Comparison of ENCODE assay signal across 8 cellular contexts in genomic region chr7:115008465-115009114, GRCh38.
DNase-seq lines count a peak whose midpoint lies in the region; ATAC-seq lines count a peak whose summit lies in the region.

No MANE protein-coding gene starts in this region.

- ATAC-seq in HG03135 (IDR thresholded peaks at IDR 0.05; ENCODE audit: unreplicated experiment): peak; percentile 46
- ATAC-seq in activated naive CD8-positive, alpha-beta T cell treated with anti-CD3 and anti-CD28 coated beads, Interleukin-2, amount 50 U/mL, for 24 hours: peak; percentile 53

- H3K4me3 Mint-ChIP-seq in activated naive CD4-positive, alpha-beta T cell treated with anti-CD3 and anti-CD28 coated beads for 36 hours: peak overlapping the region; percentile 20
- H3K4me3 Mint-ChIP-seq in activated naive CD8-positive, alpha-beta T cell treated with anti-CD3 and anti-CD28 coated beads, Interleukin-2, amount 50 U/mL, for 24 hours: peak overlapping the region; percentile 30

- H3K36me3 Mint-ChIP-seq in activated naive CD4-positive, alpha-beta T cell treated with anti-CD3 and anti-CD28 coated beads for 36 hours (ENCODE audit: low read depth): peaks cover 15% of the 10 kb centered on the region
- H3K36me3 Mint-ChIP-seq in activated naive CD8-positive, alpha-beta T cell treated with anti-CD3 and anti-CD28 coated beads, Interleukin-2, amount 50 U/mL, for 24 hours (ENCODE audit: low read depth): peaks cover 22% of the 10 kb centered on the region

- peaks cover 74% of the 10 kb centered on the region for H3K4me1 Mint-ChIP-seq in activated naive CD4-positive, alpha-beta T cell treated with anti-CD3 and anti-CD28 coated beads for 36 hours (ENCODE audit: low read depth)
- peaks cover 56% of the 10 kb centered on the region for H3K4me1 Mint-ChIP-seq in activated naive CD8-positive, alpha-beta T cell treated with anti-CD3 and anti-CD28 coated beads, Interleukin-2, amount 50 U/mL, for 24 hours

- peak; percentile 18 for DNase-seq in activated naive CD4-positive, alpha-beta T cell treated with anti-CD3 and anti-CD28 coated beads for 36 hours
- DNase-seq in activated naive CD4-positive, alpha-beta T cell treated with anti-CD3 and anti-CD28 coated beads, Interleukin-2, amount 50 U/mL, for 16 hours: no peak
- DNase-seq in activated naive CD8-positive, alpha-beta T cell treated with anti-CD3 and anti-CD28 coated beads, Interleukin-2, amount 50 U/mL, for 24 hours: no peak
- peak; percentile 71 for DNase-seq in myocyte (ENCODE audit: low read depth)
- DNase-seq in NCI-H2227 treated with DMSO at 0.1 percent for 48 hours (lab: John Stamatoyannopoulos, UW): no peak
- DNase-seq in SW480 (ENCODE audit: low spot score): no peak
- no peak for DNase-seq in GM19238 (ENCODE audit: insufficient read length, low spot score)

- peak overlapping the region; percentile 74 for H3K27ac Mint-ChIP-seq in activated naive CD4-positive, alpha-beta T cell treated with anti-CD3 and anti-CD28 coated beads for 36 hours
- H3K27ac Mint-ChIP-seq in activated naive CD8-positive, alpha-beta T cell treated with anti-CD3 and anti-CD28 coated beads, Interleukin-2, amount 50 U/mL, for 24 hours: peak overlapping the region; percentile 57

- H3K9me3 Mint-ChIP-seq in activated naive CD4-positive, alpha-beta T cell treated with anti-CD3 and anti-CD28 coated beads for 36 hours: no peaks in the 10 kb centered on the region
- peaks cover 6% of the 10 kb centered on the region for H3K9me3 Mint-ChIP-seq in activated naive CD8-positive, alpha-beta T cell treated with anti-CD3 and anti-CD28 coated beads, Interleukin-2, amount 50 U/mL, for 24 hours

- CTCF ChIA-PET in activated naive CD4-positive, alpha-beta T cell treated with anti-CD3 and anti-CD28 coated beads for 36 hours (lab: Charles Lee): interaction anchor here (0.5 to 1.2 kb wide), 6 partner anchors 10 to 674 kb away, joined by 3 to 5 read pairs (median 3); no protein-coding TSS in a partner anchor

- intact Hi-C loops in activated naive CD4-positive, alpha-beta T cell treated with anti-CD3 and anti-CD28 coated beads for 36 hours (cut with micrococcal nuclease): loop anchor here (1.0 to 2.0 kb wide), 2 partner anchors 9 to 78 kb away; no protein-coding TSS in a partner anchor

- H3K27me3 Mint-ChIP-seq in activated naive CD4-positive, alpha-beta T cell treated with anti-CD3 and anti-CD28 coated beads for 36 hours (ENCODE audit: low read depth): no peaks in the 10 kb centered on the region
- no peaks in the 10 kb centered on the region for H3K27me3 Mint-ChIP-seq in activated naive CD8-positive, alpha-beta T cell treated with anti-CD3 and anti-CD28 coated beads, Interleukin-2, amount 50 U/mL, for 24 hours

Comparison
In these comparisons a context has a peak if more than half of its experiments do, and no peak if none do; other contexts are left out.
1. DNase-seq: peak in activated naive CD4-positive, alpha-beta T cell treated with anti-CD3 and anti-CD28 coated beads for 36 hours (single experiment) and myocyte (single experiment); none in activated naive CD4-positive, alpha-beta T cell treated with anti-CD3 and anti-CD28 coated beads, Interleukin-2, amount 50 U/mL, for 16 hours (single experiment), activated naive CD8-positive, alpha-beta T cell treated with anti-CD3 and anti-CD28 coated beads, Interleukin-2, amount 50 U/mL, for 24 hours (single experiment), NCI-H2227 treated with DMSO at 0.1 percent for 48 hours (single experiment), SW480 (single experiment) and GM19238 (single experiment).